Comparison of ENCODE assay signal across 24 cellular contexts in the genomic region with DNA sequence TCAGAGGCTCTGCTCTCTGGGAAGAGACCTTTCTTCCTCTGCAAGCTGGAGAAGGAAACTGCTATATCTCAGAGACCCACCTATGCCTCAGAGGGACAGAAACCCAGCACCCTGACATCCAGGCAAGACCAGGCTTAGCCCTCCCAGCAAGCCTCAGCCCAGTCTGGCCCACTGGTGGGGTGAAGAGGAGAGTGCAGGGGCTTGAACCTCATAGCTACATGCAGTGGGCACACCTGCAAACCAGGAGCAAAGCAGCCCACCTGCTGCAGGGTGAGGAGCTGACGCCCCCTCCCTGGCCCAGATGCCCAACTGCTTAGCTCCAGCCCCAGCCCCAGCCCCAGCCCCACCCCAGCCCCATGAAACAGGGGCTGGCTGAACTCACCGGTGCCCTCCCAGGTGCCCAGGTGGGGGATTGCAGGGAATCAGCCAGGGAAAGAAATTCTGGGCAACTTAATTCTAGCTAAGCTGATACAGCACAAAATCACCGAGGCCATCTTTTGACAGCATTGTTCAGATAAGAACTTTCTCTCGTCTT.
"Had no signal": no experiment of that assay in that cellular context is flagged by ENCODE, and none has a peak within 500 bp of the region (broad histone marks: within the 10 kb centered on the region; RNA-seq: fewer than 3 reads in every experiment).

No MANE protein-coding gene starts in this region.

- H3K4me1 Mint-ChIP-seq: memory B cell, mesothelial cell of epicardium, naive B cell, neural crest cell had no signal

- H3K4me3 Mint-ChIP-seq: dendritic cell treated with granulocyte-macrophage colony-stimulating factor and Interleukin-4, amounts not matched to agents 40 ng/mL and 50 ng/mL, for 4 days; memory B cell; mesothelial cell of epicardium; naive B cell; natural killer cell treated with Interleukin-12 subunit alpha and Interleukin-12 subunit beta and Interleukin-15 and Interleukin-18, amount 100 ng/mL, for 72 hours; neural crest cell; type B pancreatic cell had no signal

- DNase-seq: effector CD8-positive, alpha-beta T cell; foreskin keratinocyte; heart left ventricle; kidney glomerular epithelial cell; left colon; left ventricle myocardium inferior; lower lobe of right lung; mucosa of descending colon; naive B cell; right cardiac atrium; small intestine; stimulated activated CD4-positive, alpha-beta T cell treated with anti-CD3 and anti-CD28 coated beads, Interleukin-15, amount 100 ng/mL, for 24 hours; stimulated activated CD4-positive, alpha-beta T cell treated with anti-CD3 and anti-CD28 coated beads, Interleukin-2, amount 100 ng/mL, for 48 hours; stimulated activated naive CD4-positive, alpha-beta T cell treated with Interleukin-2 at 50 U/mL for 16 hours; substantia nigra; testis had no signal

- H3K27ac Mint-ChIP-seq: dendritic cell treated with granulocyte-macrophage colony-stimulating factor and Interleukin-4, amounts not matched to agents 40 ng/mL and 50 ng/mL, for 4 days; memory B cell; mesothelial cell of epicardium; naive B cell; natural killer cell treated with Interleukin-12 subunit alpha and Interleukin-12 subunit beta and Interleukin-15 and Interleukin-18, amount 100 ng/mL, for 72 hours; type B pancreatic cell had no signal

- ATAC-seq: foreskin keratinocyte, gastroesophageal sphincter, heart left ventricle, left colon, lower lobe of right lung, mucosa of descending colon, right cardiac atrium had no signal

- H3K36me3 Mint-ChIP-seq: mesothelial cell of epicardium; naive B cell; natural killer cell treated with Interleukin-12 subunit alpha and Interleukin-12 subunit beta and Interleukin-15 and Interleukin-18, amount 100 ng/mL, for 72 hours; type B pancreatic cell had no signal

- H3K9me3 ChIP-seq: lower lobe of right lung, mucosa of descending colon, prostate gland, testis had no signal

- H3K9me3 Mint-ChIP-seq: natural killer cell treated with Interleukin-12 subunit alpha and Interleukin-12 subunit beta and Interleukin-15 and Interleukin-18, amount 100 ng/mL, for 72 hours had no signal
